ENCODE assay signal across 8 cellular contexts in genomic region chr3:101809178-101810022, GRCh38. TPM values are rescaled to one million over a fixed set of nuclear protein-coding genes. Genes with fewer than 3 reads are reported as not detected.
A peak's percentile ranks its signal among the peaks of the same experiment; 100 is the strongest.
DNase-seq lines count a peak whose midpoint lies in the region; ATAC-seq, FAIRE-seq and TF ChIP-seq lines count a peak whose summit lies in the region.

No MANE protein-coding gene starts in this region.

- TF ChIP-seq CTCF in A549 (IDR thresholded peaks at IDR 0.05) (peak; percentile 79), coronary artery (IDR thresholded peaks at IDR 0.05) (peak; percentile 35), upper lobe of right lung (IDR thresholded peaks at IDR 0.05) (peak; percentile 77)

- FAIRE-seq in A549 (lab: Jason Lieb, UNC) (peak; percentile 32), HTR-8/SVneo (lab: Jason Lieb, UNC) (no peak)

- intact Hi-C loops in upper lobe of right lung (cut with DNase I) = loop anchor here (5.0 kb wide), 1 partner anchor 418 kb away; no protein-coding TSS in a partner anchor

- peak; percentile 76 to 84 for TF ChIP-seq RAD21 in A549 (conservative IDR thresholded peaks at IDR 0.05 in 1 of 2, IDR thresholded peaks at IDR 0.05 in 1 of 2)

- H3K9me3 ChIP-seq in A549 = no peaks in the 10 kb centered on the region
- H3K9me3 ChIP-seq in SK-N-MC (ENCODE audit: low read depth, low read length) = no peaks in the 10 kb centered on the region
- H3K9me3 ChIP-seq in upper lobe of right lung = no peaks in the 10 kb centered on the region

- H3K4me1 ChIP-seq in A549 (peaks cover 23% of the 10 kb centered on the region), upper lobe of right lung (peaks cover 11% of the 10 kb centered on the region)

- peak overlapping the region in 1 of 2 experiments; percentile 6; a peak in 1 of 6 replicates for H3K27ac ChIP-seq in A549
- H3K27ac ChIP-seq in SK-N-MC = peak overlapping the region; percentile 87
- no peak overlapping the region for H3K27ac ChIP-seq in coronary artery
- peak overlapping the region; percentile 32 for H3K27ac ChIP-seq in upper lobe of right lung

- H3K27me3 ChIP-seq in upper lobe of right lung = no peaks in the 10 kb centered on the region

- CTCF ChIA-PET in A549 (lab: Yijun Ruan, JAX) = interaction anchor here (0.6 to 13.6 kb wide), 12 partner anchors 9 to 727 kb away, joined by 3 to 186 read pairs (median 3); no protein-coding TSS in a partner anchor

- H3K4me3 ChIP-seq in A549 = no peak overlapping the region
- H3K4me3 ChIP-seq in SK-N-MC = peak overlapping the region; percentile 5; the same call in 1 of the 2 replicates
- H3K4me3 ChIP-seq in coronary artery = no peak overlapping the region
- no peak overlapping the region for H3K4me3 ChIP-seq in upper lobe of right lung

- POLR2A ChIA-PET in A549 (lab: Yijun Ruan, JAX) = interaction anchor here (1.6 kb wide), 1 partner anchor 41 kb away, joined by 4 read pairs; no protein-coding TSS in a partner anchor

- TF ChIP-seq POLR2A in A549 (IDR thresholded peaks at IDR 0.05; ENCODE audit: low read length) = no peak

- peak in 1 of 2 experiments; percentile 57 for DNase-seq in A549 (ENCODE audit: low read depth in 1 of 2, low spot score in 1 of 2)
- peak; percentile 50 for DNase-seq in EL
- peak; percentile 41 for DNase-seq in HTR-8/SVneo (ENCODE audit: insufficient read length, low spot score)
- peak; percentile 72 for DNase-seq in SK-N-MC (ENCODE audit: low read depth, low spot score)
- DNase-seq in coronary artery (ENCODE audit: low spot score) = no peak
- peak; percentile 66 for DNase-seq in medulla oblongata (ENCODE audit: extremely low spot score)
- no peak for DNase-seq in upper lobe of right lung

- no peaks in the 10 kb centered on the region for H3K36me3 ChIP-seq in SK-N-MC (ENCODE audit: insufficient read depth, low read length)
- H3K36me3 ChIP-seq in upper lobe of right lung = no peaks in the 10 kb centered on the region

- peak overlapping the region; percentile 16 for H3K9ac ChIP-seq in SK-N-MC (ENCODE audit: insufficient read length)

- no peak for TF ChIP-seq EP300 in A549 (IDR thresholded peaks at IDR 0.05)

- peak; percentile 39 to 74; a peak in 3 of 6 replicates for ATAC-seq in A549
- peak; percentile 82 for ATAC-seq in upper lobe of right lung
- ATAC-seq in HG02981 (IDR thresholded peaks at IDR 0.05; ENCODE audit: unreplicated experiment) = no peak

- peak overlapping the region; percentile 29; the same call in 2 of the 3 replicates for H3K4me2 ChIP-seq in A549

TF ChIP-seq in A549, 52 proteins besides CTCF, POLR2A, EP300 and RAD21:
- TF ChIP-seq HMGXB4 (CRISPR knock-in tag; IDR thresholded peaks at IDR 0.05; ENCODE audit: borderline replicate concordance) = no peak
- peak; percentile 68 for TF ChIP-seq SMC3 (IDR thresholded peaks at IDR 0.05)

RNA-seq across cellular contexts. Expression of gene NXPE3, which starts 30.4 kb away (rescaled TPM):
- polyA plus RNA-seq in A549 (2011; rRNA removed) = 49.5 and 52.5 TPM in 2 replicates
- polyA plus RNA-seq in A549 (2012; cell fraction: cytosol; rRNA removed) = 24.7 and 30.8 TPM in 2 replicates
- 20.0 and 21.6 TPM in 2 replicates for polyA plus RNA-seq in A549 (2012; cell fraction: nucleus; rRNA removed)
- polyA plus RNA-seq in A549 (2017; fragmentation: RNase III; extraction: RNeasy Plus Mini Kit Qiagen cat#74134 plus additional on column Dnase treatment) = 43.4 to 48.6 TPM (median 44.1 TPM) in 3 replicates
- 61.8 and 64.9 TPM in 2 replicates for polyA minus RNA-seq in A549 (2011; rRNA and poly(A)+ RNA removed)
- total RNA-seq in upper lobe of right lung = 15.9 TPM

RNA-seq across cellular contexts. Expression of gene NFKBIZ, which starts 39.9 kb away (rescaled TPM):
- polyA plus RNA-seq in A549 (2011; rRNA removed) (32.9 and 36.1 TPM in 2 replicates), A549 (2017; fragmentation: RNase III; extraction: RNeasy Plus Mini Kit Qiagen cat#74134 plus additional on column Dnase treatment) (14.4 to 19.8 TPM (median 16.6 TPM) in 3 replicates)
- 10.4 and 12.9 TPM in 2 replicates for polyA plus RNA-seq in A549 (2012; cell fraction: cytosol; rRNA removed)
- polyA plus RNA-seq in A549 (2012; cell fraction: nucleus; rRNA removed) = 63.5 and 66.0 TPM in 2 replicates
- 108 and 121 TPM in 2 replicates for polyA minus RNA-seq in A549 (2011; rRNA and poly(A)+ RNA removed)
- total RNA-seq in upper lobe of right lung = 87.7 TPM

Comparison
In these comparisons a context has a peak if more than half of its experiments do, and no peak if none do; other contexts are left out.
1. DNase-seq: peak in EL (single experiment), HTR-8/SVneo (single experiment), SK-N-MC (single experiment) and medulla oblongata (single experiment); none in coronary artery (single experiment) and upper lobe of right lung (single experiment).
2. H3K27ac ChIP-seq: peak in SK-N-MC (single experiment) and upper lobe of right lung (single experiment); none in coronary artery (0 of 2).
3. Peak in every context shown above with its lines, with median percentiles within 50 percentile points of each other: CTCF ChIP-seq.